8 cellular contexts compared by ENCODE assay signal in the genomic region with DNA sequence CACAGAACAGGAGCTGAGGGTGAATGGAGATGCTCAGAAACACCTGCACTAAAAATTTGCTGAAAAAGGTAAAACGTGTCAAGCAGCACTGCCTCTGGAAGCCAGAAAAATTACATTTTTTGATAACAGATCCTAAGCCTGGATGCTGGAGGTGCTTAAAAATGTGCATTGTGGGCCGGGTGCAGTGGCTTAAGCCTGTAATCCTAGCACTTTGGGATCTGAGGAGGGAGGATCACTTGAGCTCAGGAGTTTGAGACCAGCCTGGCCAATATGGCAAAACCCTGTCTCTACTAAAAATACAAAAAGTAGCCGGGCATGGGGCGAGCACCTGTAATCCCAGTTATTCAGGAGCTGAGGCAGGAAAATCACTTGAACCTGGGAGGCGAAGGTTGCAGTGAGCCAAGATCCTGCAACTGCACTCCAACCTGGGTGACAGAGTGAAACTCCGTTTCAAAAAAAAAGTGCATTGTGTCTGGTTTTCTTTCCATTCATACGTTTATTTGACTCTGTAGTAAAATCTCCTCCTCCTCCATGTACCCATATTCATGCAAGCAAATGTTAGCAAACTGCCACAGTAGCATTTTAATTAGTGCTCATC. TPM values are rescaled to one million over a fixed set of nuclear protein-coding genes. Genes with fewer than 3 reads are reported as not detected.
DNase-seq lines count a peak whose midpoint lies in the region; ATAC-seq, FAIRE-seq and TF ChIP-seq lines count a peak whose summit lies in the region.

No MANE protein-coding gene starts in this region.

- H3K9me3 ChIP-seq in CD4-positive, alpha-beta memory T cell (ENCODE audit: control insufficient read depth in 1 of 2, low read length in 2 of 2), result no peaks in the 10 kb centered on the region
- no peaks in the 10 kb centered on the region for H3K9me3 ChIP-seq in KOPT-K1 (ENCODE audit: insufficient read depth, low read length, poor library complexity, severe bottlenecking)
- H3K9me3 ChIP-seq in colonic mucosa, result no peaks in the 10 kb centered on the region

- H3K9ac ChIP-seq in colonic mucosa (ENCODE audit: low read depth in 2 of 2, low read length in 2 of 2), result peak overlapping the region in 1 of 2 donors; percentile 40

- intact Hi-C loops in CD4-positive, alpha-beta memory T cell (cut with micrococcal nuclease), result loop anchor here (5.0 kb wide), 4 partner anchors 41 to 151 kb away; partner anchors contain the start of genes BTN3A3 and HMGN4
- intact Hi-C loops in colonic mucosa (cut with DNase I), result no loop called here

- peaks cover 13% of the 10 kb centered on the region for H3K36me3 ChIP-seq in CD4-positive, alpha-beta memory T cell (ENCODE audit: insufficient read depth, low read length)
- H3K36me3 ChIP-seq in KOPT-K1 (ENCODE audit: insufficient read depth, low read length) (peaks cover 14% of the 10 kb centered on the region), colonic mucosa (no peaks in the 10 kb centered on the region)

- H3K4me3 ChIP-seq in CD4-positive, alpha-beta memory T cell (ENCODE audit: low read length in 2 of 2), result peak overlapping the region; percentile 91 to 94
- peak overlapping the region; percentile 36 for H3K4me3 ChIP-seq in colonic mucosa

- DNase-seq in CD4-positive, alpha-beta memory T cell, result no peak
- no peak for DNase-seq in colonic mucosa
- no peak for DNase-seq in nephron progenitor cell
- DNase-seq in stimulated activated CD4-positive, alpha-beta T cell treated with anti-CD3 and anti-CD28 coated beads, Interleukin-4, amount 100 ng/mL, for 1 hour, result no peak
- DNase-seq in NCI-H1105 (lab: John Stamatoyannopoulos, UW), result no peak
- DNase-seq in H54 (ENCODE audit: insufficient read length, low spot score), result no peak

- POLR2A ChIA-PET in CD4-positive, alpha-beta memory T cell (lab: Charles Lee; ENCODE audit: partially characterized antibody), result interaction anchor here (0.9 to 1.5 kb wide), 4 partner anchors 18 to 185 kb away, joined by 3 to 5 read pairs (median 4); a partner anchor contains a TSS

- H3K27ac Mint-ChIP-seq in CD4-positive, alpha-beta memory T cell, result peak overlapping the region; percentile 95 to 100 (median 99)
- H3K27ac Mint-ChIP-seq in nephron progenitor cell, result no peak overlapping the region

- H3K27me3 ChIP-seq in CD4-positive, alpha-beta memory T cell (ENCODE audit: insufficient read depth, low read length), result no peaks in the 10 kb centered on the region
- H3K27me3 ChIP-seq in colonic mucosa, result no peaks in the 10 kb centered on the region

- H3K36me3 Mint-ChIP-seq in CD4-positive, alpha-beta memory T cell, result peaks cover 20 to 35% of the 10 kb centered on the region in 2 donors
- H3K36me3 Mint-ChIP-seq in nephron progenitor cell (ENCODE audit: low read depth), result peaks cover 4% of the 10 kb centered on the region

- H3K27ac ChIP-seq in CD4-positive, alpha-beta memory T cell (ENCODE audit: low read depth, low read length), result peak overlapping the region; percentile 89
- peak overlapping the region; percentile 72 for H3K27ac ChIP-seq in KOPT-K1 (ENCODE audit: low read depth, low read length, poor library complexity, severe bottlenecking)
- H3K27ac ChIP-seq in colonic mucosa, result peak overlapping the region; percentile 80

- no peaks in the 10 kb centered on the region for H3K27me3 Mint-ChIP-seq in CD4-positive, alpha-beta memory T cell
- H3K27me3 Mint-ChIP-seq in nephron progenitor cell (ENCODE audit: low read depth, poor library complexity), result peaks cover 10% of the 10 kb centered on the region

- peaks cover 44% of the 10 kb centered on the region for H3K4me1 ChIP-seq in CD4-positive, alpha-beta memory T cell (ENCODE audit: insufficient read depth, low read length)
- H3K4me1 ChIP-seq in colonic mucosa, result peaks cover 8% of the 10 kb centered on the region

- no peak for TF ChIP-seq POLR2A in H54 (IDR thresholded peaks at IDR 0.05; ENCODE audit: low read depth, low read length)

- TF ChIP-seq CTCF in colonic mucosa (IDR thresholded peaks at IDR 0.05), result no peak
- TF ChIP-seq CTCF in nephron progenitor cell (IDR thresholded peaks at IDR 0.05), result no peak

- no peaks in the 10 kb centered on the region for H3K9me3 Mint-ChIP-seq in CD4-positive, alpha-beta memory T cell
- no peaks in the 10 kb centered on the region for H3K9me3 Mint-ChIP-seq in nephron progenitor cell

- no peak for FAIRE-seq in H54 (lab: Jason Lieb, UNC)

- CTCF ChIA-PET in CD4-positive, alpha-beta memory T cell (lab: Charles Lee; ENCODE audit: partially characterized antibody), result no interaction called here

- peak overlapping the region; percentile 97 to 100 (median 99) for H3K4me3 Mint-ChIP-seq in CD4-positive, alpha-beta memory T cell
- H3K4me3 Mint-ChIP-seq in nephron progenitor cell, result peak overlapping the region; percentile 90

- H3K4me1 Mint-ChIP-seq in CD4-positive, alpha-beta memory T cell, result peaks cover 35 to 52% (median 41%) of the 10 kb centered on the region in 4 donors
- H3K4me1 Mint-ChIP-seq in nephron progenitor cell, result peaks cover 21% of the 10 kb centered on the region

- ATAC-seq in HG02981 (IDR thresholded peaks at IDR 0.05; ENCODE audit: unreplicated experiment), result no peak

RNA-seq across cellular contexts. Expression of gene BTN3A1, which starts 0.6 kb away (rescaled TPM):
- 100 to 1,000 TPM; 255 to 262 TPM for total RNA-seq in CD4-positive, alpha-beta memory T cell
- 10 to 100 TPM; 50.4 to 68.0 TPM for polyA plus RNA-seq in CD4-positive, alpha-beta memory T cell
- total RNA-seq in colonic mucosa, result 10 to 100 TPM; 24.1 to 29.4 TPM

RNA-seq across cellular contexts. Expression of gene BTN2A2, which starts 18.6 kb away (rescaled TPM):
- total RNA-seq in CD4-positive, alpha-beta memory T cell, result 10 to 100 TPM; 21.8 to 23.6 TPM
- polyA plus RNA-seq in CD4-positive, alpha-beta memory T cell, result 1 to 10 TPM; 3.3 to 4.0 TPM
- 1 to 10 TPM; 4.1 to 8.7 TPM for total RNA-seq in colonic mucosa

RNA-seq across cellular contexts. Expression of gene BTN3A2, which starts 36.5 kb away (rescaled TPM):
- 100 to 1,000 TPM; 315 to 323 TPM for total RNA-seq in CD4-positive, alpha-beta memory T cell
- polyA plus RNA-seq in CD4-positive, alpha-beta memory T cell, result 100 to 1,000 TPM in 1 of 2 donors, 10 to 100 TPM in 1; 68.1 to 126 TPM
- total RNA-seq in colonic mucosa, result 10 to 100 TPM; 41.7 to 53.3 TPM

RNA-seq across cellular contexts. Expression of gene BTN3A3, which starts 38.8 kb away (rescaled TPM):
- 100 to 1,000 TPM; 211 to 215 TPM for total RNA-seq in CD4-positive, alpha-beta memory T cell
- polyA plus RNA-seq in CD4-positive, alpha-beta memory T cell, result 10 to 100 TPM; 72.7 to 72.9 TPM
- 10 to 100 TPM; 14.9 to 20.9 TPM for total RNA-seq in colonic mucosa

RNA-seq across cellular contexts. Expression of gene BTN2A1, which starts 56.3 kb away (rescaled TPM):
- total RNA-seq in CD4-positive, alpha-beta memory T cell, result 10 to 100 TPM; 57.0 to 62.8 TPM
- 10 to 100 TPM; 10.9 to 15.9 TPM for polyA plus RNA-seq in CD4-positive, alpha-beta memory T cell
- 10 to 100 TPM; 17.8 to 27.8 TPM for total RNA-seq in colonic mucosa

Comparison
In these comparisons a context has a peak if more than half of its experiments do, and no peak if none do; other contexts are left out.
1. RNA of gene BTN3A1, which starts 0.6 kb away (total RNA-seq): 255 to 262 TPM in CD4-positive, alpha-beta memory T cell; 24.1 to 29.4 TPM in colonic mucosa; every median in the first group is over 4 times any median in the second.
2. RNA of gene BTN3A2, which starts 36.5 kb away (total RNA-seq): 315 to 323 TPM in CD4-positive, alpha-beta memory T cell; 41.7 to 53.3 TPM in colonic mucosa; every median in the first group is over 4 times any median in the second.
3. Peak in every context shown above with its lines, with median percentiles within 50 percentile points of each other: H3K27ac ChIP-seq.